ENCODE assay signal across 1 cellular context in genomic region chr3:151567477-151567876, GRCh38.
TF ChIP-seq lines count a peak whose summit lies in the region.

No MANE protein-coding gene starts in this region.

TF ChIP-seq in H1, 55 proteins besides CTCF, POLR2A, EP300 and RAD21:
- TF ChIP-seq HDAC6 (IDR thresholded peaks at IDR 0.05; ENCODE audit: low read depth, low read length) (no peak), SP4 (IDR thresholded peaks at IDR 0.05; ENCODE audit: low read length) (no peak), ATF2 (IDR thresholded peaks at IDR 0.05; ENCODE audit: low read length) (no peak), SIX5 (IDR thresholded peaks at IDR 0.05; ENCODE audit: low read depth, low read length) (no peak), CBX8 (IDR thresholded peaks at IDR 0.05; ENCODE audit: borderline replicate concordance, low read depth, low read length) (no peak), YY1 (IDR thresholded peaks at IDR 0.05; ENCODE audit: low read depth, low read length) (no peak), EGR1 (IDR thresholded peaks at IDR 0.05; ENCODE audit: borderline replicate concordance, low read depth, low read length) (no peak), ZNF274 (IDR thresholded peaks at IDR 0.05; ENCODE audit: borderline replicate concordance, extremely low read depth, low read length) (no peak), CREB1 (IDR thresholded peaks at IDR 0.05) (no peak), CBX5 (IDR thresholded peaks at IDR 0.05; ENCODE audit: low read depth, low read length) (no peak), KDM1A (IDR thresholded peaks at IDR 0.05; ENCODE audit: borderline replicate concordance, low read length) (no peak), SUZ12 (IDR thresholded peaks at IDR 0.05; ENCODE audit: low read length) (no peak), KDM4A (IDR thresholded peaks at IDR 0.05; ENCODE audit: low read depth, low read length, severe bottlenecking) (no peak), JUN (IDR thresholded peaks at IDR 0.05; ENCODE audit: low read depth, low read length) (no peak), CTBP2 (IDR thresholded peaks at IDR 0.05; ENCODE audit: borderline replicate concordance, insufficient read depth, insufficient read length, low read length) (no peak), CHD1 (IDR thresholded peaks at IDR 0.05; ENCODE audit: low read depth, low read length) (no peak), MAFK (IDR thresholded peaks at IDR 0.05; ENCODE audit: low read depth, low read length) (no peak)
- TF ChIP-seq, protein P1, sequence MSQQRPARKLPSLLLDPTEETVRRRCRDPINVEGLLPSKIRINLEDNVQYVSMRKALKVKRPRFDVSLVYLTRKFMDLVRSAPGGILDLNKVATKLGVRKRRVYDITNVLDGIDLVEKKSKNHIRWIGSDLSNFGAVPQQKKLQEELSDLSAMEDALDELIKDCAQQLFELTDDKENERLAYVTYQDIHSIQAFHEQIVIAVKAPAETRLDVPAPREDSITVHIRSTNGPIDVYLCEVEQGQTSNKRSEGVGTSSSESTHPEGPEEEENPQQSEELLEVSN (IDR thresholded peaks at IDR 0.05): no peak
